In genomic region chr11:2929511-2929879, GRCh38 we compare ENCODE assay signal across 8 cellular contexts. TPM values are rescaled to one million over a fixed set of nuclear protein-coding genes. Genes with fewer than 3 reads are reported as not detected.
DNase-seq lines count a peak whose midpoint lies in the region; ATAC-seq, FAIRE-seq and TF ChIP-seq lines count a peak whose summit lies in the region.

No MANE protein-coding gene starts in this region.

- H3K79me2 ChIP-seq in PC-3 (ENCODE audit: low read length), result peaks cover 42% of the 10 kb centered on the region
- H3K79me2 ChIP-seq in K562 (ENCODE audit: control insufficient read depth, insufficient read depth, low read length), result peaks cover 15% of the 10 kb centered on the region; the same call in 2 of the 3 replicates

- no peak for TF ChIP-seq EP300 in K562 (IDR thresholded peaks at IDR 0.05; ENCODE audit: low read length)

- H3K4me1 ChIP-seq in PC-3 (ENCODE audit: insufficient read depth, low read length), result peaks cover 53% of the 10 kb centered on the region
- H3K4me1 ChIP-seq in K562 (replicated peaks in 1 of 2; ENCODE audit: control insufficient read depth in 2 of 2, insufficient read depth in 2 of 2, low read length in 2 of 2), result peaks cover 10 to 67% of the 10 kb centered on the region in 2 experiments; a peak in 4 of 5 replicates

- 0% methylated on average over 7 of the region's 46 CpGs for WGBS in K562 (ENCODE audit: insufficient coverage, low coverage, missing lambda C conversion rate)

- H3K4me3 ChIP-seq in PC-3 (ENCODE audit: low read length) (peak overlapping the region; percentile 78), K562 (peak overlapping the region; percentile 76)

- H3K4me1 Mint-ChIP-seq in stimulated activated naive CD8-positive, alpha-beta T cell treated with anti-CD3 and anti-CD28 coated beads, Interleukin-15, amount 100 ng/mL, for 72 hours, result peaks cover 61% of the 10 kb centered on the region

- H3K27ac Mint-ChIP-seq in stimulated activated naive CD8-positive, alpha-beta T cell treated with anti-CD3 and anti-CD28 coated beads, Interleukin-15, amount 100 ng/mL, for 72 hours, result no peak overlapping the region

- CTCF ChIA-PET in PC-3 (lab: Charles Lee), result interaction anchor here (0.6 to 2.0 kb wide), 3 partner anchors 26 to 470 kb away, joined by 3 to 21 read pairs (median 3); no protein-coding TSS in a partner anchor
- CTCF ChIA-PET in K562 (lab: Yijun Ruan, JAX; ENCODE audit: low intra/inter-chr PET ratio), result interaction anchor here (1.1 to 5.2 kb wide), 3 partner anchors 37 to 396 kb away, joined by 5 to 59 read pairs (median 6); no protein-coding TSS in a partner anchor

- H3K27ac ChIP-seq in PC-3 (ENCODE audit: low read length) (peak overlapping the region; percentile 99), K562 (ENCODE audit: extremely low read depth, low read depth, low read length) (peak overlapping the region; percentile 73)

- H2AFZ ChIP-seq in PC-3 (ENCODE audit: low read length) (peak overlapping the region; percentile 58; the same call in 1 of the 2 replicates), K562 (ENCODE audit: low read depth, low read length) (peak overlapping the region; percentile 93)

- no peaks in the 10 kb centered on the region for H3K9me3 Mint-ChIP-seq in stimulated activated naive CD8-positive, alpha-beta T cell treated with anti-CD3 and anti-CD28 coated beads, Interleukin-15, amount 100 ng/mL, for 72 hours

- no peaks in the 10 kb centered on the region for H3K27me3 ChIP-seq in PC-3 (ENCODE audit: low read length)
- H3K27me3 ChIP-seq in K562 (ENCODE audit: control insufficient read depth in 2 of 2, insufficient read depth in 2 of 2, low read length in 2 of 2), result no peaks in the 10 kb centered on the region

- BruUV-seq in PC-3 (replicated peaks; lab: Mats Ljungman, UMichigan) (no TSS peak), K562 (replicated peaks; lab: Mats Ljungman, UMichigan) (no TSS peak)

- peak overlapping the region; percentile 99 for H3K4me2 ChIP-seq in PC-3 (ENCODE audit: low read length)
- peak overlapping the region; percentile 87 for H3K4me2 ChIP-seq in K562 (ENCODE audit: insufficient read depth, low read length)

- H3K4me3 Mint-ChIP-seq in stimulated activated naive CD8-positive, alpha-beta T cell treated with anti-CD3 and anti-CD28 coated beads, Interleukin-15, amount 100 ng/mL, for 72 hours, result peak overlapping the region; percentile 80 to 87

- H3K27me3 Mint-ChIP-seq in stimulated activated naive CD8-positive, alpha-beta T cell treated with anti-CD3 and anti-CD28 coated beads, Interleukin-15, amount 100 ng/mL, for 72 hours, result peaks cover 39% of the 10 kb centered on the region

- no peak for FAIRE-seq in K562 (lab: Jason Lieb, UNC)

- no peaks in the 10 kb centered on the region for H3K9me1 ChIP-seq in K562 (ENCODE audit: control insufficient read depth, insufficient read depth, low read length)

- ATAC-seq in PC-3 (peak; percentile 31), K562 (peak; percentile 71), HG03108 (IDR thresholded peaks at IDR 0.05; ENCODE audit: unreplicated experiment) (no peak), HG02870 (IDR thresholded peaks at IDR 0.05; ENCODE audit: unreplicated experiment) (no peak)
- ATAC-seq in stimulated activated naive CD8-positive, alpha-beta T cell treated with anti-CD3 and anti-CD28 coated beads, Interleukin-15, amount 100 ng/mL, for 72 hours, result peak; percentile 44

- in situ Hi-C loops in K562 (cut with MboI), result no loop called here

- POLR2A ChIA-PET in PC-3 (lab: Charles Lee; ENCODE audit: unreplicated experiment) (interaction anchor here (0.6 to 1.5 kb wide), 5 partner anchors 37 to 170 kb away, joined by 3 to 8 read pairs (median 3); partner anchors contain the start of gene NAP1L4), K562 (lab: Yijun Ruan, JAX) (interaction anchor here (0.6 to 2.3 kb wide), 24 partner anchors 9 to 1555 kb away, joined by 3 to 22 read pairs (median 4); a partner anchor contains a TSS)

- peaks cover 25% of the 10 kb centered on the region for H4K20me1 ChIP-seq in PC-3 (ENCODE audit: low read length)
- H4K20me1 ChIP-seq in K562 (replicated peaks; ENCODE audit: control insufficient read depth, insufficient read depth, low read length), result peaks cover 13% of the 10 kb centered on the region

- H3F3A ChIP-seq in PC-3 (ENCODE audit: low read length, unreplicated experiment), result no peaks in the 10 kb centered on the region

- no peak for TF ChIP-seq RAD21 in K562 (CRISPR knock-in tag; conservative IDR thresholded peaks at IDR 0.05 in 1 of 2, IDR thresholded peaks at IDR 0.05 in 1 of 2)

- TF ChIP-seq POLR2A in K562 (conservative IDR thresholded peaks at IDR 0.05), result no peak

- no peaks in the 10 kb centered on the region for H3K9me2 ChIP-seq in PC-3 (replicated peaks; ENCODE audit: low read length)

- H3K9me3 ChIP-seq in PC-3 (ENCODE audit: low read length) (no peaks in the 10 kb centered on the region), K562 (replicated peaks; ENCODE audit: control insufficient read depth, insufficient read depth, low read depth, low read length) (no peaks in the 10 kb centered on the region)

- intact Hi-C loops in PC-3 (cut with micrococcal nuclease) (loop anchor here (2.0 kb wide), 1 partner anchor 17 kb away; no protein-coding TSS in a partner anchor), K562 (cut with micrococcal nuclease) (no loop called here)

- DNase-seq in ELR (ENCODE audit: low read depth), result peak; percentile 84
- DNase-seq in PC-3, result peak; percentile 81
- peak; percentile 74 to 93 (median 90) for DNase-seq in K562 (ENCODE audit: extremely low read depth in 1 of 4, low spot score in 3 of 4)
- peak; percentile 26 for DNase-seq in kidney glomerular epithelial cell (lab: John Stamatoyannopoulos, UW)
- peak; percentile 61 to 65 for DNase-seq in stimulated activated naive CD8-positive, alpha-beta T cell treated with anti-CD3 and anti-CD28 coated beads, Interleukin-15, amount 100 ng/mL, for 72 hours
- no peak for DNase-seq in NCI-H1694 (lab: John Stamatoyannopoulos, UW)

- TF ChIP-seq CTCF in PC-3 (conservative IDR thresholded peaks at IDR 0.05; ENCODE audit: low read depth, low read length) (no peak), K562 (IDR thresholded peaks at IDR 0.05 in 2 of 3, conservative IDR thresholded peaks at IDR 0.05 in 1 of 3; ENCODE audit: insufficient read depth in 2 of 3, low read depth in 1 of 3, low read length in 3 of 3) (no peak)

- H3K9ac ChIP-seq in PC-3 (ENCODE audit: low read length), result peak overlapping the region; percentile 98
- peak overlapping the region; percentile 68 to 81 for H3K9ac ChIP-seq in K562 (ENCODE audit: insufficient read depth in 1 of 2, low read depth in 2 of 2, low read length in 2 of 2)

- H3K36me3 ChIP-seq in PC-3 (ENCODE audit: low read depth, low read length), result peaks cover 12% of the 10 kb centered on the region; the same call in 1 of the 2 replicates
- H3K36me3 ChIP-seq in K562 (ENCODE audit: control insufficient read depth, insufficient read depth, low read length), result no peaks in the 10 kb centered on the region

TF ChIP-seq in K562, 482 proteins besides CTCF, POLR2A, EP300 and RAD21 (continues in another document):
- TF ChIP-seq JUND (IDR thresholded peaks at IDR 0.05; ENCODE audit: borderline replicate concordance, low read depth, low read length), result peak; percentile 94
- no peak; the same call in 2 of the 3 replicates for TF ChIP-seq JUND (tag; IDR thresholded peaks at IDR 0.05; ENCODE audit: borderline replicate concordance, low read depth, low read length)
- peak; percentile 14 for TF ChIP-seq FOS (IDR thresholded peaks at IDR 0.05; ENCODE audit: extremely low read depth, insufficient read length)
- no peak; the same call in 1 of the 2 replicates for TF ChIP-seq CBX1 (IDR thresholded peaks at IDR 0.05; ENCODE audit: low read depth)

RNA-seq across cellular contexts. Expression of gene PHLDA2, which starts 0.3 kb away (rescaled TPM):
- total RNA-seq in PC-3 (2014; rRNA removed) (101 and 110 TPM in 2 replicates), K562 (2014; rRNA removed) (14.8 and 26.2 TPM in 2 replicates), K562 (2014; rRNA removed; fragmentation: Illumina TruSeq; extraction: Trizol) (0.70 and 0.76 TPM in 2 replicates), K562 (2015; rRNA removed; fragmentation: Illumina TruSeq; extraction: Trizol) (5.7 and 6.3 TPM in 2 replicates), K562 (2021) (42.4 and 43.2 TPM in 2 replicates)
- 3.2 and 7.8 TPM in 2 replicates for total RNA-seq in K562 (2011; cell fraction: chromatin; rRNA removed; ENCODE audit: low replicate concordance)
- 13.6 and 14.7 TPM in 2 replicates for total RNA-seq in K562 (2011; cell fraction: nucleolus; rRNA removed)
- total RNA-seq in K562 (2011; cell fraction: nucleoplasm; rRNA removed), result 5.4 and 5.7 TPM in 2 replicates
- polyA plus RNA-seq in K562 (2011; rRNA removed) (4.7 and 4.9 TPM in 2 replicates), K562 (2014; fragmentation: Illumina TruSeq; extraction: Trizol) (4.0 and 24.8 TPM in 2 replicates), K562 (2014; fragmentation: Nextera tagmentation; extraction: Ambion mirVana) (under 1 TPM; 0.43 to 0.87 TPM), K562 (2014; rRNA removed) (33.6 and 37.8 TPM in 2 replicates)
- 19.3 and 101 TPM in 2 replicates for polyA plus RNA-seq in K562 (2011; cell fraction: cytosol; rRNA removed)
- 10.5 and 21.0 TPM in 2 replicates for polyA plus RNA-seq in K562 (2011; cell fraction: nucleus; rRNA removed)
- polyA plus RNA-seq in K562 (2012), result 26.8 and 31.0 TPM in 2 replicates
- 0.84 and 1.1 TPM in 2 replicates for polyA minus RNA-seq in K562 (2011; rRNA and poly(A)+ RNA removed)
- 14.8 and 27.2 TPM in 2 replicates for polyA minus RNA-seq in K562 (2011; cell fraction: cytosol; rRNA and poly(A)+ RNA removed)
- polyA minus RNA-seq in K562 (2011; cell fraction: nucleus; rRNA and poly(A)+ RNA removed), result 11.8 and 14.1 TPM in 2 replicates

RNA-seq across cellular contexts. Expression of gene CDKN1C, which starts 43.9 kb away (rescaled TPM):
- total RNA-seq in PC-3 (2014; rRNA removed), result 12.0 and 12.9 TPM in 2 replicates
- 7.1 and 13.9 TPM in 2 replicates for total RNA-seq in K562 (2011; cell fraction: chromatin; rRNA removed; ENCODE audit: low replicate concordance)
- 20.5 and 24.5 TPM in 2 replicates for total RNA-seq in K562 (2011; cell fraction: nucleolus; rRNA removed)
- 10.9 and 11.1 TPM in 2 replicates for total RNA-seq in K562 (2011; cell fraction: nucleoplasm; rRNA removed)
- 19.2 and 23.5 TPM in 2 replicates for total RNA-seq in K562 (2014; rRNA removed)
- total RNA-seq in K562 (2014; rRNA removed; fragmentation: Illumina TruSeq; extraction: Trizol), result 3.5 and 4.0 TPM in 2 replicates
- total RNA-seq in K562 (2015; rRNA removed; fragmentation: Illumina TruSeq; extraction: Trizol), result 2.8 and 3.5 TPM in 2 replicates
- 21.1 and 21.9 TPM in 2 replicates for total RNA-seq in K562 (2021)
- 9.2 and 17.4 TPM in 2 replicates for polyA plus RNA-seq in K562 (2011; rRNA removed)
- 12.9 and 29.1 TPM in 2 replicates for polyA plus RNA-seq in K562 (2011; cell fraction: cytosol; rRNA removed)
- polyA plus RNA-seq in K562 (2011; cell fraction: nucleus; rRNA removed), result 25.4 and 25.7 TPM in 2 replicates
- 10.9 and 13.2 TPM in 2 replicates for polyA plus RNA-seq in K562 (2012)
- 3.9 and 5.2 TPM in 2 replicates for polyA plus RNA-seq in K562 (2014; fragmentation: Illumina TruSeq; extraction: Trizol)
- polyA plus RNA-seq in K562 (2014; fragmentation: Nextera tagmentation; extraction: Ambion mirVana), result 10 to 100 TPM in 1 of 2 experiments, 1 to 10 TPM in 1; 9.3 to 18.7 TPM
- polyA plus RNA-seq in K562 (2014; rRNA removed), result 11.0 and 13.0 TPM in 2 replicates
- 4.8 and 6.4 TPM in 2 replicates for polyA minus RNA-seq in K562 (2011; rRNA and poly(A)+ RNA removed)
- 11.8 and 22.5 TPM in 2 replicates for polyA minus RNA-seq in K562 (2011; cell fraction: cytosol; rRNA and poly(A)+ RNA removed)
- 7.5 and 8.9 TPM in 2 replicates for polyA minus RNA-seq in K562 (2011; cell fraction: nucleus; rRNA and poly(A)+ RNA removed)

Comparison
In these comparisons a context has a peak if more than half of its experiments do, and no peak if none do; other contexts are left out.
1. ATAC-seq: peak in PC-3 (single experiment), K562 (single experiment) and stimulated activated naive CD8-positive, alpha-beta T cell treated with anti-CD3 and anti-CD28 coated beads, Interleukin-15, amount 100 ng/mL, for 72 hours (single experiment); none in HG03108 (single experiment) and HG02870 (single experiment).